ENCODE assay signal across 28 cellular contexts in genomic region chr1:185650602-185651230, GRCh38.
DNase-seq lines count a peak whose midpoint lies in the region; ATAC-seq, FAIRE-seq and TF ChIP-seq lines count a peak whose summit lies in the region.
"Had no signal": no experiment of that assay in that cellular context is flagged by ENCODE, and none has a peak within 500 bp of the region (broad histone marks: within the 10 kb centered on the region; RNA-seq: fewer than 3 reads in every experiment).

No MANE protein-coding gene starts in this region.

- no peak overlapping the region for H3K9ac ChIP-seq in endodermal cell (ENCODE audit: extremely low read depth, low read length, poor library complexity, severe bottlenecking)

- H3K4me1 ChIP-seq in A673 (ENCODE audit: insufficient read depth, low read length, poor library complexity, severe bottlenecking) (peaks cover 36% of the 10 kb centered on the region), endodermal cell (ENCODE audit: control insufficient read depth, insufficient read depth, low read length) (peaks cover 6% of the 10 kb centered on the region), mucosa of descending colon (ENCODE audit: low read depth) (peaks cover 22% of the 10 kb centered on the region), heart left ventricle (peaks cover 0 to 32% (median 13%) of the 10 kb centered on the region in 12 donors)

- H3K4me3 Mint-ChIP-seq in endodermal cell (no peak overlapping the region), glutamatergic neuron (ENCODE audit: unreplicated experiment) (no peak overlapping the region)
- H3K4me3 Mint-ChIP-seq: memory B cell; naive thymus-derived CD4-positive, alpha-beta T cell; stimulated activated naive B cell treated with anti-CD40 and anti-IgM and Interleukin-4, amounts not matched to agents 10 μg/mL and 1 μg/mL and 100 μg/mL, for 72 hours had no signal

- TF ChIP-seq CTCF in A673 (conservative IDR thresholded peaks at IDR 0.05; ENCODE audit: low read depth, low read length) (no peak), D721Med (IDR thresholded peaks at IDR 0.05; ENCODE audit: insufficient read depth, missing control alignments) (no peak), endodermal cell (conservative IDR thresholded peaks at IDR 0.05) (no peak), mucosa of descending colon (IDR thresholded peaks at IDR 0.05) (no peak), glutamatergic neuron (IDR thresholded peaks at IDR 0.05; ENCODE audit: partially characterized antibody, unreplicated experiment) (no peak), heart left ventricle (IDR thresholded peaks at IDR 0.05) (no peak)

- no TSS peak for BruUV-seq in A673 (replicated peaks; lab: Mats Ljungman, UMichigan)

- TF ChIP-seq POLR2A in heart left ventricle (IDR thresholded peaks at IDR 0.05): no peak

- FAIRE-seq in D721Med (lab: Jason Lieb, UNC): peak; percentile 95

- DNase-seq in A673 (ENCODE audit: low spot score): no peak
- no peak for DNase-seq in D721Med (ENCODE audit: insufficient read length, low spot score)
- no peak for DNase-seq in endodermal cell
- DNase-seq in mucosa of descending colon: peak in 1 of 3 donors; percentile 78
- DNase-seq in glutamatergic neuron: no peak
- no peak for DNase-seq in NCI-H226
- no peak for DNase-seq in NOMO-1 (lab: John Stamatoyannopoulos, UW; ENCODE audit: unreplicated experiment in 2 of 2)
- DNase-seq in heart left ventricle: no peak
- DNase-seq: activated CD4-positive, alpha-beta T cell treated with anti-CD3 and anti-CD28 coated beads for 1 hour; activated T-cell treated with anti-CD3 and anti-CD28 coated beads, Interleukin-2, amount 50 U/mL, for 1 hour; amniotic stem cell; GDM1; kidney glomerular epithelial cell; MM.1S; naive thymus-derived CD4-positive, alpha-beta T cell; NCI-H1436; NCI-H510A; ovary; right cardiac atrium; stimulated activated CD4-positive, alpha-beta T cell treated with anti-CD3 and anti-CD28 coated beads, Interleukin-12 subunit alpha, Interleukin-12 subunit beta, amount 100 ng/mL, for 4 hours; stimulated activated CD4-positive, alpha-beta T cell treated with anti-CD3 and anti-CD28 coated beads, Interleukin-4, amount 100 ng/mL, for 24 hours; stimulated activated naive B cell treated with anti-CD40 and anti-IgM and Interleukin-4, amounts not matched to agents 10 μg/mL and 1 μg/mL and 100 μg/mL, for 72 hours had no signal

- no peaks in the 10 kb centered on the region for H3K27me3 ChIP-seq in A673 (replicated peaks; ENCODE audit: insufficient read depth, low read depth, low read length, poor library complexity)
- no peaks in the 10 kb centered on the region for H3K27me3 ChIP-seq in endodermal cell (ENCODE audit: control insufficient read depth, insufficient read depth, low read length, poor library complexity, severe bottlenecking)
- no peaks in the 10 kb centered on the region for H3K27me3 ChIP-seq in heart left ventricle
- H3K27me3 ChIP-seq: breast epithelium, ovary, SJSA1, vagina had no signal

- H3K27ac Mint-ChIP-seq in endodermal cell (no peak overlapping the region), glutamatergic neuron (ENCODE audit: unreplicated experiment) (no peak overlapping the region)
- H3K27ac Mint-ChIP-seq: memory B cell; stimulated activated naive B cell treated with anti-CD40 and anti-IgM and Interleukin-4, amounts not matched to agents 10 μg/mL and 1 μg/mL and 100 μg/mL, for 72 hours had no signal

- peaks cover 35% of the 10 kb centered on the region for H3K9me3 Mint-ChIP-seq in endodermal cell
- H3K9me3 Mint-ChIP-seq in glutamatergic neuron (ENCODE audit: unreplicated experiment): no peaks in the 10 kb centered on the region

- H3K4me3 ChIP-seq in A673 (ENCODE audit: low read depth, low read length, poor library complexity, severe bottlenecking): no peak overlapping the region
- H3K4me3 ChIP-seq in endodermal cell (ENCODE audit: low read length): peak overlapping the region; percentile 72
- no peak overlapping the region for H3K4me3 ChIP-seq in mucosa of descending colon
- no peak overlapping the region for H3K4me3 ChIP-seq in heart left ventricle
- H3K4me3 ChIP-seq: breast epithelium, coronary artery, ovary, SJSA1, vagina had no signal

- H3K36me3 Mint-ChIP-seq in endodermal cell (ENCODE audit: low read depth): peaks cover 27% of the 10 kb centered on the region
- H3K36me3 Mint-ChIP-seq in glutamatergic neuron (ENCODE audit: unreplicated experiment): no peaks in the 10 kb centered on the region
- H3K36me3 Mint-ChIP-seq: memory B cell had no signal

- ATAC-seq in mucosa of descending colon: peak; percentile 94
- no peak for ATAC-seq in heart left ventricle
- ATAC-seq: naive thymus-derived CD4-positive, alpha-beta T cell; right cardiac atrium; stimulated activated naive B cell treated with anti-CD40 and anti-IgM and Interleukin-4, amounts not matched to agents 10 μg/mL and 1 μg/mL and 100 μg/mL, for 72 hours had no signal

- H3K9me3 ChIP-seq in A673 (ENCODE audit: low read depth, low read length, poor library complexity, severe bottlenecking): peaks cover 7% of the 10 kb centered on the region
- H3K9me3 ChIP-seq in endodermal cell (ENCODE audit: control insufficient read depth, low read length): peaks cover 54% of the 10 kb centered on the region
- H3K9me3 ChIP-seq in mucosa of descending colon: peaks cover 5% of the 10 kb centered on the region
- H3K9me3 ChIP-seq in heart left ventricle: peaks cover 0 to 20% (median 0%) of the 10 kb centered on the region in 12 donors
- H3K9me3 ChIP-seq: SJSA1, vagina had no signal

- WGBS in endodermal cell (ENCODE audit: insufficient coverage in 1 of 2, insufficient read length in 1 of 2), 2 experiments: 87 to 94% methylated on average over 3 of the region's 3 CpGs
- WGBS in heart left ventricle, 4 donors: 92 to 95% (median 93%) methylated on average over 3 of the region's 3 CpGs

- POLR2A ChIA-PET in A673 (lab: Charles Lee; ENCODE audit: low non-redundant PET): no interaction called here

- H3K36me3 ChIP-seq in A673 (ENCODE audit: insufficient read depth, low read length, poor library complexity, severe bottlenecking): no peaks in the 10 kb centered on the region
- no peaks in the 10 kb centered on the region for H3K36me3 ChIP-seq in endodermal cell (ENCODE audit: control insufficient read depth, insufficient read depth, low read length)
- H3K36me3 ChIP-seq in mucosa of descending colon (ENCODE audit: low read depth): no peaks in the 10 kb centered on the region
- H3K36me3 ChIP-seq in heart left ventricle: no peaks in the 10 kb centered on the region
- H3K36me3 ChIP-seq: breast epithelium, ovary, SJSA1, vagina had no signal

- peak overlapping the region; percentile 17 for H3K27ac ChIP-seq in A673 (ENCODE audit: low read depth, low read length, poor library complexity, severe bottlenecking)
- H3K27ac ChIP-seq in endodermal cell (ENCODE audit: low read depth, low read length): no peak overlapping the region
- no peak overlapping the region for H3K27ac ChIP-seq in heart left ventricle
- H3K27ac ChIP-seq: breast epithelium, C4-2B, coronary artery, ovary, SJSA1, vagina had no signal

- H3K27me3 Mint-ChIP-seq in endodermal cell (ENCODE audit: insufficient read depth) (no peaks in the 10 kb centered on the region), glutamatergic neuron (ENCODE audit: unreplicated experiment) (no peaks in the 10 kb centered on the region)
- H3K27me3 Mint-ChIP-seq: memory B cell; naive thymus-derived CD4-positive, alpha-beta T cell had no signal

- intact Hi-C loops in A673 (cut with micrococcal nuclease; ENCODE audit: unreplicated experiment): no loop called here
- intact Hi-C loops in mucosa of descending colon (cut with DNase I, micrococcal nuclease): no loop called here
- intact Hi-C loops in heart left ventricle (cut with DNase I): loop anchor here in 5 of 10 donors (5.0 to 10.0 kb wide), 2 partner anchors 53 to 56 kb away; no protein-coding TSS in a partner anchor

- peaks cover 51% of the 10 kb centered on the region for H3K4me1 Mint-ChIP-seq in endodermal cell
- H3K4me1 Mint-ChIP-seq in glutamatergic neuron (ENCODE audit: low read depth, unreplicated experiment): peaks cover 2% of the 10 kb centered on the region

- CTCF ChIA-PET in A673 (lab: Charles Lee): no interaction called here
